23 cellular contexts compared by ENCODE assay signal in genomic region chr17:56451629-56452028, GRCh38.
"Had no signal": no experiment of that assay in that cellular context is flagged by ENCODE, and none has a peak within 500 bp of the region (broad histone marks: within the 10 kb centered on the region; RNA-seq: fewer than 3 reads in every experiment).

No MANE protein-coding gene starts in this region.

- H2AFZ ChIP-seq: parathyroid adenoma had no signal

- H3K9me3 ChIP-seq: colonic mucosa, gastroesophageal sphincter, prostate gland, right lobe of liver, suprapubic skin, thyroid gland, uterus had no signal

- ATAC-seq: gastroesophageal sphincter; left colon; left ventricle myocardium superior; right lobe of liver; stimulated activated effector memory CD8-positive, alpha-beta T cell treated with anti-CD3 and anti-CD28 coated beads, Interleukin-12 subunit alpha, Interleukin-12 subunit beta, amount 100 ng/mL, for 72 hours; stimulated activated naive CD8-positive, alpha-beta T cell treated with anti-CD3 and anti-CD28 coated beads, Interleukin-15, Interleukin-2, amounts not matched to agents 100 U/mL and 50 U/mL, for 24 hours had no signal

- H3K4me1 Mint-ChIP-seq: naive B cell; stimulated activated effector memory CD8-positive, alpha-beta T cell treated with anti-CD3 and anti-CD28 coated beads, Interleukin-12 subunit alpha, Interleukin-12 subunit beta, amount 100 ng/mL, for 72 hours had no signal

- H3K9ac ChIP-seq: parathyroid adenoma had no signal

- H3K4me3 Mint-ChIP-seq: naive B cell; nephron; stimulated activated effector memory CD8-positive, alpha-beta T cell treated with anti-CD3 and anti-CD28 coated beads, Interleukin-12 subunit alpha, Interleukin-12 subunit beta, amount 100 ng/mL, for 72 hours; type B pancreatic cell had no signal

- H3K9me3 Mint-ChIP-seq: stimulated activated effector memory CD8-positive, alpha-beta T cell treated with anti-CD3 and anti-CD28 coated beads, Interleukin-12 subunit alpha, Interleukin-12 subunit beta, amount 100 ng/mL, for 72 hours; type B pancreatic cell had no signal

- H3K4me1 ChIP-seq: colonic mucosa, gastroesophageal sphincter, parathyroid adenoma, prostate gland, right lobe of liver, suprapubic skin, thyroid gland, uterus had no signal

- H3K27me3 ChIP-seq: colonic mucosa, gastroesophageal sphincter, right lobe of liver, thyroid gland, uterus had no signal

- DNase-seq: colonic mucosa; dermis blood vessel endothelial cell; kidney; left colon; left ventricle myocardium superior; mesendoderm; naive B cell; occipital lobe; retina; right lobe of liver; stimulated activated CD4-positive, alpha-beta T cell treated with anti-CD3 and anti-CD28 coated beads, Interleukin-4, amount 100 ng/mL, for 1 hour; stimulated activated CD8-positive, alpha-beta memory T cell treated with anti-CD3 and anti-CD28 coated beads, Interleukin-4, amount 100 ng/mL, for 48 hours; stimulated activated naive CD8-positive, alpha-beta T cell treated with anti-CD3 and anti-CD28 coated beads, Interleukin-15, Interleukin-2, amounts not matched to agents 100 U/mL and 50 U/mL, for 24 hours; thyroid gland; uterus had no signal

- H3K36me3 Mint-ChIP-seq: naive B cell; stimulated activated effector memory CD8-positive, alpha-beta T cell treated with anti-CD3 and anti-CD28 coated beads, Interleukin-12 subunit alpha, Interleukin-12 subunit beta, amount 100 ng/mL, for 72 hours; type B pancreatic cell had no signal

- H3K36me3 ChIP-seq: colonic mucosa, gastroesophageal sphincter, prostate gland, right lobe of liver, suprapubic skin, thyroid gland, uterus had no signal

- H3K4me3 ChIP-seq: colonic mucosa, gastroesophageal sphincter, lung, prostate gland, right lobe of liver, suprapubic skin, thyroid gland, uterus had no signal

- H3K79me2 ChIP-seq: parathyroid adenoma had no signal

- H3K27ac Mint-ChIP-seq: naive B cell; nephron; stimulated activated effector memory CD8-positive, alpha-beta T cell treated with anti-CD3 and anti-CD28 coated beads, Interleukin-12 subunit alpha, Interleukin-12 subunit beta, amount 100 ng/mL, for 72 hours; type B pancreatic cell had no signal

- H3K27ac ChIP-seq: colonic mucosa, gastroesophageal sphincter, parathyroid adenoma, prostate gland, right lobe of liver, suprapubic skin, thyroid gland, uterus had no signal
